ENCODE assay signal across 38 cellular contexts in genomic region chr9:101635020-101635419, GRCh38. TPM values are rescaled to one million over a fixed set of nuclear protein-coding genes. Genes with fewer than 3 reads are reported as not detected.
"Had no signal": no experiment of that assay in that cellular context is flagged by ENCODE, and none has a peak within 500 bp of the region (broad histone marks: within the 10 kb centered on the region; RNA-seq: fewer than 3 reads in every experiment).

No MANE protein-coding gene starts in this region.

- H3K36me3 Mint-ChIP-seq: activated CD4-positive, alpha-beta memory T cell treated with anti-CD3 and anti-CD28 coated beads for 36 hours; activated naive CD4-positive, alpha-beta T cell treated with anti-CD3 and anti-CD28 coated beads, Interleukin-2, amount 50 U/mL, for 72 hours; activated naive CD8-positive, alpha-beta T cell treated with anti-CD3 and anti-CD28 coated beads for 36 hours had no signal

- FAIRE-seq: astrocyte, colon, TTC549 had no signal

- DNase-seq: activated B cell treated with CpG ODN at 0.5 μM for 24 hours; activated CD4-positive, alpha-beta memory T cell treated with anti-CD3 and anti-CD28 coated beads for 36 hours; activated CD4-positive, alpha-beta T cell treated with anti-CD3 and anti-CD28 coated beads for 4 hours; activated CD4-positive, alpha-beta T cell treated with anti-CD3 and anti-CD28 coated beads, Interleukin-2, amount 10 ng/mL, durations not matched to agents 24 days and 14 days; activated CD4-positive, alpha-beta T cell treated with anti-CD3 and anti-CD28 coated beads, Interleukin-2, amount 50 U/mL, for 1 hour; activated CD4-positive, alpha-beta T cell treated with anti-CD3 and anti-CD28 coated beads, Interleukin-2, amount 50 U/mL, for 4 hours; activated CD4-positive, CD25-positive, alpha-beta regulatory T cell treated with anti-CD3 and anti-CD28 coated beads, Interleukin-2, amount 50 U/mL, for 72 hours; activated CD8-positive, alpha-beta memory T cell treated with anti-CD3 and anti-CD28 coated beads, Interleukin-2, amount 50 U/mL, for 4 hours; activated CD8-positive, alpha-beta T cell treated with anti-CD3 and anti-CD28 coated beads for 36 hours; activated effector memory CD4-positive, alpha-beta T cell treated with anti-CD3 and anti-CD28 coated beads, Interleukin-2, amount 50 U/mL, for 16 hours; activated gamma-delta T cell treated with Interleukin-2 at 50 U/mL for 16 hours; activated naive CD4-positive, alpha-beta T cell; activated naive CD4-positive, alpha-beta T cell treated with anti-CD3 and anti-CD28 coated beads for 36 hours; activated naive CD4-positive, alpha-beta T cell treated with anti-CD3 and anti-CD28 coated beads, Interleukin-2, amount 50 U/mL, for 16 hours; activated naive CD8-positive, alpha-beta T cell treated with anti-CD3 and anti-CD28 coated beads for 36 hours; activated T-cell treated with anti-CD3 and anti-CD28 coated beads for 4 hours; activated T-cell treated with anti-CD3 and anti-CD28 coated beads, Interleukin-2, amount 50 U/mL, for 1 hour; activated T-cell treated with anti-CD3 and anti-CD28 coated beads, Interleukin-2, amount 50 U/mL, for 4 hours; activated T-cell treated with anti-CD3 and anti-CD28 coated beads, Interleukin-2, amount 50 U/mL, for 72 hours; adrenal gland; amniotic stem cell; aorta; body of pancreas; brain microvascular endothelial cell; central memory CD4-positive, alpha-beta T cell; T-helper 2 cell; T-helper 9 cell had no signal

- H3K36me3 ChIP-seq: adrenal gland, brain microvascular endothelial cell, breast epithelium had no signal

- H3K27ac ChIP-seq: adrenal gland, body of pancreas, brain microvascular endothelial cell, breast epithelium, VCaP had no signal

- H3K27ac Mint-ChIP-seq: activated B cell treated with CpG ODN at 0.5 μM for 24 hours; activated CD4-positive, alpha-beta memory T cell treated with anti-CD3 and anti-CD28 coated beads for 36 hours; activated CD4-positive, alpha-beta T cell treated with anti-CD3 and anti-CD28 coated beads, Interleukin-2, amount 10 ng/mL, durations not matched to agents 24 days and 14 days; activated CD8-positive, alpha-beta T cell treated with anti-CD3 and anti-CD28 coated beads for 36 hours; activated naive CD4-positive, alpha-beta T cell treated with anti-CD3 and anti-CD28 coated beads for 36 hours; activated naive CD4-positive, alpha-beta T cell treated with anti-CD3 and anti-CD28 coated beads, Interleukin-2, amount 50 U/mL, for 72 hours; activated naive CD8-positive, alpha-beta T cell treated with anti-CD3 and anti-CD28 coated beads for 36 hours; activated T-cell treated with anti-CD3 and anti-CD28 coated beads, Interleukin-2, amount 50 U/mL, for 72 hours; activated T-helper 1 cell treated with anti-CD3 and anti-CD28 coated beads, Interleukin-12 subunit alpha, Interleukin-12 subunit beta, Interleukin-2, Interleukin-4 antibody, amounts not matched to agents 30 ng/mL and 10 ng/mL and 1 ng/mL, durations not matched to agents 14 hours and 24 hours and 36 hours; activated T-helper 17 cell treated with anti-CD3 and anti-CD28 coated beads, Interleukin-2, amount 50 U/mL, for 72 hours; T-helper 2 cell treated with Interferon-gamma antibody and Interleukin-4, amounts not matched to agents 5 μg/mL and 100 μg/mL, for 36 hours had no signal

- H3K27me3 ChIP-seq: adrenal gland, body of pancreas, brain microvascular endothelial cell, breast epithelium had no signal

- H3K4me3 Mint-ChIP-seq: activated B cell treated with CpG ODN at 0.5 μM for 24 hours; activated CD4-positive, alpha-beta memory T cell treated with anti-CD3 and anti-CD28 coated beads for 36 hours; activated CD4-positive, alpha-beta T cell treated with anti-CD3 and anti-CD28 coated beads, Interleukin-2, amount 10 ng/mL, durations not matched to agents 24 days and 14 days; activated CD8-positive, alpha-beta T cell treated with anti-CD3 and anti-CD28 coated beads for 36 hours; activated naive CD4-positive, alpha-beta T cell treated with anti-CD3 and anti-CD28 coated beads for 36 hours; activated naive CD8-positive, alpha-beta T cell treated with anti-CD3 and anti-CD28 coated beads for 36 hours; activated T-cell treated with anti-CD3 and anti-CD28 coated beads, Interleukin-2, amount 50 U/mL, for 4 hours; activated T-cell treated with anti-CD3 and anti-CD28 coated beads, Interleukin-2, amount 50 U/mL, for 72 hours; activated T-helper 1 cell treated with anti-CD3 and anti-CD28 coated beads, Interleukin-12 subunit alpha, Interleukin-12 subunit beta, Interleukin-2, Interleukin-4 antibody, amounts not matched to agents 30 ng/mL and 10 ng/mL and 1 ng/mL, durations not matched to agents 14 hours and 24 hours and 36 hours; activated T-helper 17 cell treated with anti-CD3 and anti-CD28 coated beads, Interleukin-2, amount 50 U/mL, for 72 hours; T-helper 2 cell treated with Interferon-gamma antibody and Interleukin-4, amounts not matched to agents 5 μg/mL and 100 μg/mL, for 36 hours had no signal

- H3K9me3 ChIP-seq: adrenal gland, body of pancreas, breast epithelium had no signal

- H3K9me3 Mint-ChIP-seq: activated B cell treated with CpG ODN at 0.5 μM for 24 hours; activated CD4-positive, alpha-beta memory T cell treated with anti-CD3 and anti-CD28 coated beads for 36 hours; activated CD4-positive, alpha-beta T cell treated with anti-CD3 and anti-CD28 coated beads, Interleukin-2, amount 10 ng/mL, durations not matched to agents 24 days and 14 days; activated CD8-positive, alpha-beta T cell treated with anti-CD3 and anti-CD28 coated beads for 36 hours; activated naive CD4-positive, alpha-beta T cell treated with anti-CD3 and anti-CD28 coated beads for 36 hours; activated naive CD4-positive, alpha-beta T cell treated with anti-CD3 and anti-CD28 coated beads, Interleukin-2, amount 50 U/mL, for 72 hours; activated naive CD8-positive, alpha-beta T cell treated with anti-CD3 and anti-CD28 coated beads for 36 hours; activated T-cell treated with anti-CD3 and anti-CD28 coated beads, Interleukin-2, amount 50 U/mL, for 4 hours; activated T-cell treated with anti-CD3 and anti-CD28 coated beads, Interleukin-2, amount 50 U/mL, for 72 hours; activated T-helper 1 cell treated with anti-CD3 and anti-CD28 coated beads, Interleukin-12 subunit alpha, Interleukin-12 subunit beta, Interleukin-2, Interleukin-4 antibody, amounts not matched to agents 30 ng/mL and 10 ng/mL and 1 ng/mL, durations not matched to agents 14 hours and 24 hours and 36 hours; activated T-helper 17 cell treated with anti-CD3 and anti-CD28 coated beads, Interleukin-2, amount 50 U/mL, for 72 hours; T-helper 2 cell treated with Interferon-gamma antibody and Interleukin-4, amounts not matched to agents 5 μg/mL and 100 μg/mL, for 36 hours had no signal

- H3K4me1 ChIP-seq: adrenal gland, breast epithelium had no signal

- H3K27me3 Mint-ChIP-seq: activated B cell treated with CpG ODN at 0.5 μM for 24 hours; activated CD8-positive, alpha-beta T cell treated with anti-CD3 and anti-CD28 coated beads for 36 hours; activated naive CD8-positive, alpha-beta T cell treated with anti-CD3 and anti-CD28 coated beads for 36 hours; activated T-helper 17 cell treated with anti-CD3 and anti-CD28 coated beads, Interleukin-2, amount 50 U/mL, for 72 hours had no signal

- H3K4me3 ChIP-seq: adrenal gland, body of pancreas, breast epithelium had no signal

- H3K4me1 Mint-ChIP-seq: activated B cell treated with CpG ODN at 0.5 μM for 24 hours; activated CD4-positive, alpha-beta T cell treated with anti-CD3 and anti-CD28 coated beads, Interleukin-2, amount 10 ng/mL, durations not matched to agents 24 days and 14 days; activated naive CD8-positive, alpha-beta T cell treated with anti-CD3 and anti-CD28 coated beads for 36 hours; activated T-helper 17 cell treated with anti-CD3 and anti-CD28 coated beads, Interleukin-2, amount 50 U/mL, for 72 hours had no signal

- ATAC-seq: activated CD8-positive, alpha-beta T cell treated with anti-CD3 and anti-CD28 coated beads for 36 hours; activated naive CD4-positive, alpha-beta T cell treated with anti-CD3 and anti-CD28 coated beads, Interleukin-2, amount 50 U/mL, for 72 hours; activated T-cell treated with anti-CD3 and anti-CD28 coated beads, Interleukin-2, amount 50 U/mL, for 4 hours; activated T-cell treated with anti-CD3 and anti-CD28 coated beads, Interleukin-2, amount 50 U/mL, for 72 hours; activated T-helper 17 cell treated with anti-CD3 and anti-CD28 coated beads, Interleukin-2, amount 50 U/mL, for 72 hours; body of pancreas had no signal

RNA-seq across cellular contexts. Expression of gene PPP3R2, which starts 40.3 kb away (rescaled TPM):
- total RNA-seq: activated B cell treated with CpG ODN at 0.5 μM for 24 hours; activated CD4-positive, alpha-beta memory T cell treated with anti-CD3 and anti-CD28 coated beads for 36 hours; activated CD4-positive, alpha-beta T cell treated with anti-CD3 and anti-CD28 coated beads, Interleukin-2, amount 10 ng/mL, durations not matched to agents 24 days and 14 days; activated CD8-positive, alpha-beta memory T cell treated with anti-CD3 and anti-CD28 coated beads for 36 hours; activated CD8-positive, alpha-beta T cell treated with anti-CD3 and anti-CD28 coated beads for 36 hours; activated naive CD4-positive, alpha-beta T cell treated with anti-CD3 and anti-CD28 coated beads for 36 hours; activated naive CD4-positive, alpha-beta T cell treated with anti-CD3 and anti-CD28 coated beads, Interleukin-2, amount 50 U/mL, for 72 hours; activated naive CD8-positive, alpha-beta T cell treated with anti-CD3 and anti-CD28 coated beads for 36 hours; activated T-cell treated with anti-CD3 and anti-CD28 coated beads, Interleukin-2, amount 50 U/mL, for 4 hours; activated T-cell treated with anti-CD3 and anti-CD28 coated beads, Interleukin-2, amount 50 U/mL, for 72 hours; activated T-helper 1 cell treated with anti-CD3 and anti-CD28 coated beads, Interleukin-12 subunit alpha, Interleukin-12 subunit beta, Interleukin-2, Interleukin-4 antibody, amounts not matched to agents 30 ng/mL and 10 ng/mL and 1 ng/mL, durations not matched to agents 14 hours and 24 hours and 36 hours; activated T-helper 17 cell treated with anti-CD3 and anti-CD28 coated beads, Interleukin-2, amount 50 U/mL, for 72 hours; adrenal gland; aorta; astrocyte; body of pancreas; breast epithelium; cardiac septum had no signal
- polyA plus RNA-seq: adrenal gland, aorta had no signal
